In the genomic region with DNA sequence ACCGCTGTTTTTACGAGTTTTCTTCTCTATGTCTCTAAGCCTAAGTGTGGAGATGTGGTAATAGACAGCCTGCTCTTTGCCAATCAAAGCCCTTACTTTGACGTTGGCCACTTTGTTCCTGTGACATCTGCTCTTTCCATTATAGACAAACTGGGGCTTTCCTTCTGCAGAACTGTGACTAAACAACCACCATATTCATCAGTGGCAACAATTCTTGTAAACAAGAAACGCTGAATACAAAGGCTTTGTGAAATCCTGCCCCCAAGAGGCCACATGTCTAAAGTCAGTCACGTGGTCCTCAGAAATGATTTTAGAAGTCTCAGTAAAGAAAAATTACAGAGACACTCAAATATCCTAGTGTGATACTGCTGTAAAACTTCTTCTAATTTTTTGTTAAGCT, we compare ENCODE assay signal across 8 cellular contexts. TPM values are rescaled to one million over a fixed set of nuclear protein-coding genes. Genes with fewer than 3 reads are reported as not detected.
A peak's percentile ranks its signal among the peaks of the same experiment; 100 is the strongest.
DNase-seq lines count a peak whose midpoint lies in the region; ATAC-seq, FAIRE-seq and TF ChIP-seq lines count a peak whose summit lies in the region.

No MANE protein-coding gene starts in this region.

- no peak for TF ChIP-seq CTCF in CD4-positive, alpha-beta T cell (IDR thresholded peaks at IDR 0.05)
- TF ChIP-seq CTCF in GM12878 (IDR thresholded peaks at IDR 0.05 in 2 of 3, conservative IDR thresholded peaks at IDR 0.05 in 1 of 3; ENCODE audit: control insufficient read depth in 2 of 3, extremely low read depth in 1 of 3, insufficient read depth in 1 of 3, low read depth in 3 of 3, low read length in 3 of 3), result peak; percentile 26 to 56 (median 46); a peak in 4 of 6 replicates

- no peaks in the 10 kb centered on the region for H3K4me1 Mint-ChIP-seq in CD4-positive, alpha-beta T cell (ENCODE audit: low read depth)
- peaks cover 6% of the 10 kb centered on the region for H3K4me1 Mint-ChIP-seq in stimulated activated naive CD8-positive, alpha-beta T cell treated with anti-CD3 and anti-CD28 coated beads, Interleukin-15, amount 100 ng/mL, for 72 hours

- H3K4me2 ChIP-seq in GM12878 (ENCODE audit: control insufficient read depth, insufficient read depth), result no peak overlapping the region

- no peaks in the 10 kb centered on the region for H3K4me1 ChIP-seq in GM12878 (ENCODE audit: control insufficient read depth, insufficient read depth, low read length)

- no peak overlapping the region for H2AFZ ChIP-seq in GM12878 (ENCODE audit: control insufficient read depth, low read depth, low read length)

- H3K9ac ChIP-seq in GM12878 (ENCODE audit: control insufficient read depth, insufficient read depth, low read length), result no peak overlapping the region

- 31% methylated on average over 5 of the region's 5 CpGs for whole genome bisulfite sequencing in GM12878 (ENCODE audit: insufficient coverage, insufficient replicate concordance, low lambda C conversion rate, missing lambda C conversion rate)

- peaks cover 4% of the 10 kb centered on the region for H3K27me3 ChIP-seq in CD4-positive, alpha-beta T cell (ENCODE audit: control insufficient read depth, insufficient read depth, low read length)
- H3K27me3 ChIP-seq in GM12878 (replicated peaks in 1 of 2; ENCODE audit: control insufficient read depth in 2 of 2, insufficient read depth in 2 of 2, low read length in 1 of 2), result no peaks in the 10 kb centered on the region

- FAIRE-seq in GM12878 (lab: Jason Lieb, UNC), result peak; percentile 66

- TF ChIP-seq EP300 in GM12878 (IDR thresholded peaks at IDR 0.05; ENCODE audit: borderline replicate concordance in 1 of 2, control insufficient read depth in 1 of 2, low read depth in 2 of 2, low read length in 2 of 2), result no peak

- in situ Hi-C loops in GM12878 (cut with MboI), result no loop called here

- H3K4me3 ChIP-seq in GM12878, result no peak overlapping the region

- no peak for TF ChIP-seq POLR2A in GM12878 (IDR thresholded peaks at IDR 0.05; ENCODE audit: low read depth, low read length)

- H3K79me2 ChIP-seq in GM12878 (ENCODE audit: control insufficient read depth, insufficient read depth, low read length), result no peaks in the 10 kb centered on the region

- no peaks in the 10 kb centered on the region for H3K36me3 ChIP-seq in GM12878 (ENCODE audit: control insufficient read depth in 2 of 2, insufficient read depth in 2 of 2, low read length in 1 of 2)

- RAD21 ChIA-PET in GM12878 (lab: Charles Lee; ENCODE audit: unreplicated experiment), result no interaction called here

- no peaks in the 10 kb centered on the region for H4K20me1 ChIP-seq in GM12878 (ENCODE audit: control insufficient read depth, insufficient read depth)

- H3K9me3 Mint-ChIP-seq in CD4-positive, alpha-beta T cell, result no peaks in the 10 kb centered on the region
- no peaks in the 10 kb centered on the region for H3K9me3 Mint-ChIP-seq in stimulated activated naive CD8-positive, alpha-beta T cell treated with anti-CD3 and anti-CD28 coated beads, Interleukin-15, amount 100 ng/mL, for 72 hours

- SMC1A ChIA-PET in GM12878 (lab: Charles Lee; ENCODE audit: uncharacterized antibody, unreplicated experiment), result interaction anchor here (0.9 to 2.1 kb wide), 2 partner anchors 207 to 212 kb away, joined by 3 to 7 read pairs; no protein-coding TSS in a partner anchor

- peak; percentile 42 for TF ChIP-seq RAD21 in GM12878 (IDR thresholded peaks at IDR 0.05; ENCODE audit: insufficient read depth, low read depth, low read length)

- intact Hi-C loops in CD4-positive, alpha-beta T cell (cut with DNase I, micrococcal nuclease), result no loop called here
- intact Hi-C loops in GM12878 (cut with micrococcal nuclease; ENCODE audit: unreplicated experiment), result no loop called here

- no peak overlapping the region for H3K27ac Mint-ChIP-seq in CD4-positive, alpha-beta T cell
- H3K27ac Mint-ChIP-seq in stimulated activated naive CD8-positive, alpha-beta T cell treated with anti-CD3 and anti-CD28 coated beads, Interleukin-15, amount 100 ng/mL, for 72 hours, result no peak overlapping the region

- no TSS peak for BruUV-seq in GM12878 (replicated peaks; lab: Mats Ljungman, UMichigan)

- H3K27me3 Mint-ChIP-seq in CD4-positive, alpha-beta T cell, result peaks cover 22% of the 10 kb centered on the region
- H3K27me3 Mint-ChIP-seq in stimulated activated naive CD8-positive, alpha-beta T cell treated with anti-CD3 and anti-CD28 coated beads, Interleukin-15, amount 100 ng/mL, for 72 hours, result peaks cover 13% of the 10 kb centered on the region

- DNase-seq in CD4-positive, alpha-beta T cell, result no peak
- peak; percentile 48 to 55 for DNase-seq in NCI-H526 (lab: John Stamatoyannopoulos, UW)
- DNase-seq in GM12878 (ENCODE audit: low read depth, low spot score), result no peak
- DNase-seq in kidney glomerular epithelial cell (lab: John Stamatoyannopoulos, UW), result peak; percentile 58
- peak; percentile 13 to 32 for DNase-seq in stimulated activated naive CD8-positive, alpha-beta T cell treated with anti-CD3 and anti-CD28 coated beads, Interleukin-15, amount 100 ng/mL, for 72 hours
- DNase-seq in NCI-H2029 treated with DMSO at 0.1 percent for 48 hours (lab: John Stamatoyannopoulos, UW), result no peak

- H3K9me3 ChIP-seq in CD4-positive, alpha-beta T cell (ENCODE audit: control insufficient read depth, low read length), result no peaks in the 10 kb centered on the region
- H3K9me3 ChIP-seq in GM12878 (replicated peaks; ENCODE audit: control insufficient read depth, insufficient read depth, low read length), result no peaks in the 10 kb centered on the region

- POLR2A ChIA-PET in CD4-positive, alpha-beta T cell (lab: Charles Lee), result no interaction called here
- POLR2A ChIA-PET in GM12878 (lab: Charles Lee), result no interaction called here

- ATAC-seq in CD4-positive, alpha-beta T cell (ENCODE audit: poor library complexity), result peak; percentile 69
- ATAC-seq in GM18502 (IDR thresholded peaks at IDR 0.05; ENCODE audit: poor library complexity, unreplicated experiment) (peak; percentile 81), HG02885 (IDR thresholded peaks at IDR 0.05; ENCODE audit: poor library complexity, unreplicated experiment) (peak; percentile 83), GM12878 (peak; percentile 81)
- ATAC-seq in stimulated activated naive CD8-positive, alpha-beta T cell treated with anti-CD3 and anti-CD28 coated beads, Interleukin-15, amount 100 ng/mL, for 72 hours, result peak; percentile 88

- CTCF ChIA-PET in CD4-positive, alpha-beta T cell (lab: Charles Lee), result no interaction called here
- CTCF ChIA-PET in GM12878 (lab: Yijun Ruan, JAX), result interaction anchor here (0.9 to 10.0 kb wide), 2 partner anchors 10 to 210 kb away, joined by 3 to 118 read pairs; no protein-coding TSS in a partner anchor

- no peak overlapping the region for H3K27ac ChIP-seq in CD4-positive, alpha-beta T cell (ENCODE audit: low read depth, low read length)
- H3K27ac ChIP-seq in GM12878 (ENCODE audit: control insufficient read depth, insufficient read depth), result no peak overlapping the region

- H3K4me3 Mint-ChIP-seq in CD4-positive, alpha-beta T cell, result no peak overlapping the region
- no peak overlapping the region for H3K4me3 Mint-ChIP-seq in stimulated activated naive CD8-positive, alpha-beta T cell treated with anti-CD3 and anti-CD28 coated beads, Interleukin-15, amount 100 ng/mL, for 72 hours

- H3K36me3 Mint-ChIP-seq in CD4-positive, alpha-beta T cell (ENCODE audit: low read depth), result no peaks in the 10 kb centered on the region

TF ChIP-seq in GM12878, 131 proteins besides CTCF, POLR2A, EP300 and RAD21 (continues in another document):
- no peak for TF ChIP-seq RB1 (IDR thresholded peaks at IDR 0.05; ENCODE audit: borderline replicate concordance)
- no peak for TF ChIP-seq IRF4 (IDR thresholded peaks at IDR 0.05; ENCODE audit: low read depth, low read length)
- TF ChIP-seq, protein P1, sequence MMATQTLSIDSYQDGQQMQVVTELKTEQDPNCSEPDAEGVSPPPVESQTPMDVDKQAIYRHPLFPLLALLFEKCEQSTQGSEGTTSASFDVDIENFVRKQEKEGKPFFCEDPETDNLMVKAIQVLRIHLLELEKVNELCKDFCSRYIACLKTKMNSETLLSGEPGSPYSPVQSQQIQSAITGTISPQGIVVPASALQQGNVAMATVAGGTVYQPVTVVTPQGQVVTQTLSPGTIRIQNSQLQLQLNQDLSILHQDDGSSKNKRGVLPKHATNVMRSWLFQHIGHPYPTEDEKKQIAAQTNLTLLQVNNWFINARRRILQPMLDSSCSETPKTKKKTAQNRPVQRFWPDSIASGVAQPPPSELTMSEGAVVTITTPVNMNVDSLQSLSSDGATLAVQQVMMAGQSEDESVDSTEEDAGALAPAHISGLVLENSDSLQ (IDR thresholded peaks at IDR 0.05), result peak; percentile 42
- TF ChIP-seq ZZZ3 (IDR thresholded peaks at IDR 0.05; ENCODE audit: control insufficient read depth, insufficient read length, low read depth), result no peak

RNA-seq across cellular contexts. Expression of a gene that starts 59.6 kb away (rescaled TPM):
- 10 to 100 TPM; 93.6 to 96.5 TPM for total RNA-seq in CD4-positive, alpha-beta T cell
- 99.2 and 113 TPM in 2 replicates for total RNA-seq in GM12878 (2013; cell fraction: nucleolus; rRNA removed)
- total RNA-seq in GM12878 (2014; rRNA removed) (50.0 and 72.9 TPM in 2 replicates), GM12878 (2014; rRNA removed; fragmentation: Illumina TruSeq; extraction: Trizol) (104 and 108 TPM in 2 replicates), GM12878 (2021) (126 and 135 TPM in 2 replicates)
- 38.7 TPM for polyA plus RNA-seq in GM12878 (2011; ENCODE audit: low read depth)
- polyA plus RNA-seq in GM12878 (2011; rRNA removed) (103 and 186 TPM in 2 replicates), GM12878 (2014; fragmentation: Illumina TruSeq; extraction: Trizol) (100.0 and 103 TPM in 2 replicates), GM12878 (2014; fragmentation: Nextera tagmentation; extraction: Ambion mirVana) (100 to 1,000 TPM; 159 to 379 TPM), GM12878 (2014; rRNA removed) (42.9 and 58.2 TPM in 2 replicates), GM12878 (2016; fragmentation: Nextera tagmentation; extraction: Ambion mirVana) (100 to 1,000 TPM; 172 to 176 TPM)
- polyA plus RNA-seq in GM12878 (2011; cell fraction: cytosol; rRNA removed), result 21.6 and 23.2 TPM in 2 replicates
- polyA plus RNA-seq in GM12878 (2011; cell fraction: nucleus; rRNA removed), result 24.9 and 25.1 TPM in 2 replicates
- 50.2 and 59.7 TPM in 2 replicates for polyA plus RNA-seq in GM12878 (2012)
- polyA minus RNA-seq in GM12878 (2011; rRNA and poly(A)+ RNA removed), result 46.4 and 58.7 TPM in 2 replicates
- polyA minus RNA-seq in GM12878 (2011; cell fraction: cytosol; rRNA and poly(A)+ RNA removed), result 22.6 and 22.9 TPM in 2 replicates
- 38.0 and 58.4 TPM in 2 replicates for polyA minus RNA-seq in GM12878 (2011; cell fraction: nucleus; rRNA and poly(A)+ RNA removed)

Comparison
In these comparisons a context has a peak if more than half of its experiments do, and no peak if none do; other contexts are left out.
1. DNase-seq: peak in NCI-H526 (2 of 2), kidney glomerular epithelial cell (single experiment) and stimulated activated naive CD8-positive, alpha-beta T cell treated with anti-CD3 and anti-CD28 coated beads, Interleukin-15, amount 100 ng/mL, for 72 hours (2 of 2); none in CD4-positive, alpha-beta T cell (0 of 10), GM12878 (single experiment) and NCI-H2029 treated with DMSO at 0.1 percent for 48 hours (single experiment).
2. Peak in every context shown above with its lines, with median percentiles within 50 percentile points of each other: ATAC-seq.